23 cellular contexts compared by ENCODE assay signal in genomic region chr10:30911303-30911863, GRCh38.
"Had no signal": no experiment of that assay in that cellular context is flagged by ENCODE, and none has a peak within 500 bp of the region (broad histone marks: within the 10 kb centered on the region; RNA-seq: fewer than 3 reads in every experiment).

No MANE protein-coding gene starts in this region.

- DNase-seq: activated CD4-positive, alpha-beta T cell treated with anti-CD3 and anti-CD28 coated beads, Interleukin-2, amount 10 ng/mL, durations not matched to agents 24 days and 14 days; activated CD8-positive, alpha-beta T cell treated with anti-CD3 and anti-CD28 coated beads for 36 hours; activated naive CD4-positive, alpha-beta T cell treated with Interleukin-2 at 50 U/mL for 16 hours; activated naive CD8-positive, alpha-beta T cell treated with anti-CD3 and anti-CD28 coated beads, Interleukin-2, amount 10 ng/mL, durations not matched to agents 7 days and 5 days; activated T-cell treated with anti-CD3 and anti-CD28 coated beads, Interleukin-2, amount 50 U/mL, for 1 hour; effector CD8-positive, alpha-beta T cell; esophagus squamous epithelium; kidney; mammary epithelial cell; naive B cell; right cardiac atrium; stimulated activated CD4-positive, alpha-beta T cell treated with anti-CD3 and anti-CD28 coated beads, Interleukin-4, amount 100 ng/mL, for 1 hour; stimulated activated naive CD8-positive, alpha-beta T cell treated with anti-CD3 and anti-CD28 coated beads, Interleukin-15, amount 100 ng/mL, for 72 hours; T1000 had no signal

- H3K9me3 Mint-ChIP-seq: activated CD4-positive, alpha-beta T cell treated with anti-CD3 and anti-CD28 coated beads, Interleukin-2, amount 10 ng/mL, durations not matched to agents 24 days and 14 days; activated CD8-positive, alpha-beta T cell treated with anti-CD3 and anti-CD28 coated beads for 36 hours; dendritic cell treated with granulocyte-macrophage colony-stimulating factor and Interleukin-4, amounts not matched to agents 40 ng/mL and 50 ng/mL, for 4 days; neural crest cell; stimulated activated naive CD8-positive, alpha-beta T cell treated with anti-CD3 and anti-CD28 coated beads, Interleukin-15, amount 100 ng/mL, for 72 hours had no signal

- H3K27me3 Mint-ChIP-seq: activated CD4-positive, alpha-beta T cell treated with anti-CD3 and anti-CD28 coated beads, Interleukin-2, amount 10 ng/mL, durations not matched to agents 24 days and 14 days; activated CD8-positive, alpha-beta T cell treated with anti-CD3 and anti-CD28 coated beads for 36 hours; activated naive CD8-positive, alpha-beta T cell treated with anti-CD3 and anti-CD28 coated beads, Interleukin-2, amount 10 ng/mL, durations not matched to agents 7 days and 5 days; dendritic cell treated with granulocyte-macrophage colony-stimulating factor and Interleukin-4, amounts not matched to agents 40 ng/mL and 50 ng/mL, for 4 days; naive B cell; stimulated activated naive CD8-positive, alpha-beta T cell treated with anti-CD3 and anti-CD28 coated beads, Interleukin-15, amount 100 ng/mL, for 72 hours had no signal

- H3K4me3 Mint-ChIP-seq: activated CD4-positive, alpha-beta T cell treated with anti-CD3 and anti-CD28 coated beads, Interleukin-2, amount 10 ng/mL, durations not matched to agents 24 days and 14 days; activated CD8-positive, alpha-beta T cell treated with anti-CD3 and anti-CD28 coated beads for 36 hours; activated naive CD8-positive, alpha-beta T cell treated with anti-CD3 and anti-CD28 coated beads, Interleukin-2, amount 10 ng/mL, durations not matched to agents 7 days and 5 days; dendritic cell treated with granulocyte-macrophage colony-stimulating factor and Interleukin-4, amounts not matched to agents 40 ng/mL and 50 ng/mL, for 4 days; naive B cell; neural crest cell; stimulated activated naive CD8-positive, alpha-beta T cell treated with anti-CD3 and anti-CD28 coated beads, Interleukin-15, amount 100 ng/mL, for 72 hours had no signal

- FAIRE-seq: endothelial cell of umbilical vein had no signal

- H3K4me3 ChIP-seq: ascending aorta, esophagus squamous epithelium, prostate gland, smooth muscle cell, suprapubic skin had no signal

- H3K4me1 Mint-ChIP-seq: activated CD4-positive, alpha-beta T cell treated with anti-CD3 and anti-CD28 coated beads, Interleukin-2, amount 10 ng/mL, durations not matched to agents 24 days and 14 days; activated naive CD8-positive, alpha-beta T cell treated with anti-CD3 and anti-CD28 coated beads, Interleukin-2, amount 10 ng/mL, durations not matched to agents 7 days and 5 days; naive B cell; neural crest cell; stimulated activated naive CD8-positive, alpha-beta T cell treated with anti-CD3 and anti-CD28 coated beads, Interleukin-15, amount 100 ng/mL, for 72 hours had no signal

- ATAC-seq: activated CD8-positive, alpha-beta T cell treated with anti-CD3 and anti-CD28 coated beads for 36 hours; left lobe of liver; right cardiac atrium; stimulated activated naive CD8-positive, alpha-beta T cell treated with anti-CD3 and anti-CD28 coated beads, Interleukin-15, amount 100 ng/mL, for 72 hours had no signal

- H3K27ac Mint-ChIP-seq: activated CD4-positive, alpha-beta T cell treated with anti-CD3 and anti-CD28 coated beads, Interleukin-2, amount 10 ng/mL, durations not matched to agents 24 days and 14 days; activated CD8-positive, alpha-beta T cell treated with anti-CD3 and anti-CD28 coated beads for 36 hours; activated naive CD8-positive, alpha-beta T cell treated with anti-CD3 and anti-CD28 coated beads, Interleukin-2, amount 10 ng/mL, durations not matched to agents 7 days and 5 days; activated T-helper 2 cell treated with anti-CD3 and anti-CD28 coated beads, Interferon-gamma antibody, Interleukin-2, Interleukin-4, amounts not matched to agents 10 μg/mL and 5 μg/mL and 100 μg/mL, durations not matched to agents 14 hours and 24 hours and 36 hours; dendritic cell treated with granulocyte-macrophage colony-stimulating factor and Interleukin-4, amounts not matched to agents 40 ng/mL and 50 ng/mL, for 4 days; naive B cell; stimulated activated naive CD8-positive, alpha-beta T cell treated with anti-CD3 and anti-CD28 coated beads, Interleukin-15, amount 100 ng/mL, for 72 hours had no signal
